In the genomic region with DNA sequence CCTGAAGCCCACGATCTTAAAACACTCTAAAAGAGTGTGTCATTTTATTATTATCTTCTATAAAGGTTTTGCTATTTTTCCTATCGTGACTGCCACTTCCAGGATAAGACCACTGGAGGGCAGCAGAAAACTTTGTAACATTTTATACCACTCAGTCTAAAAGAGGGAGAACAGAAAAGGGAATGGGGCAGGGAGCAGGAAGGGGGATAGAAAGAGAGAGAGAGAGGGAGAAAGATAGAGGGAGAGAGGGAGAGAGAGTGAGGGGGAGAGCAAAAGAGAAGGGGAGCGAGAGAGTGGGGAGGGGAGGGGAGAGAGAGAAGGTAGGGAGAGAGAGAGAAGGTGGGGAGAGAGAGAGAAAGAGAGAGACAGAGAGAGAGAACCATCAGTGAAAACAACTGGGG, we compare ENCODE assay signal across 1 cellular context.
A peak's percentile ranks its signal among the peaks of the same experiment; 100 is the strongest.
TF ChIP-seq lines count a peak whose summit lies in the region.

No MANE protein-coding gene starts in this region.

TF ChIP-seq in K562, 482 proteins besides CTCF, POLR2A, EP300 and RAD21:
- peak; percentile 65; the same call in 1 of the 2 replicates for TF ChIP-seq DEAF1 (CRISPR knock-in tag; IDR thresholded peaks at IDR 0.05)
- TF ChIP-seq ELF4 (CRISPR knock-in tag; IDR thresholded peaks at IDR 0.05): peak; percentile 37; the same call in 1 of the 2 replicates
- no peak for TF ChIP-seq SRF (CRISPR knock-in tag; IDR thresholded peaks at IDR 0.05)
- TF ChIP-seq, protein P1, sequence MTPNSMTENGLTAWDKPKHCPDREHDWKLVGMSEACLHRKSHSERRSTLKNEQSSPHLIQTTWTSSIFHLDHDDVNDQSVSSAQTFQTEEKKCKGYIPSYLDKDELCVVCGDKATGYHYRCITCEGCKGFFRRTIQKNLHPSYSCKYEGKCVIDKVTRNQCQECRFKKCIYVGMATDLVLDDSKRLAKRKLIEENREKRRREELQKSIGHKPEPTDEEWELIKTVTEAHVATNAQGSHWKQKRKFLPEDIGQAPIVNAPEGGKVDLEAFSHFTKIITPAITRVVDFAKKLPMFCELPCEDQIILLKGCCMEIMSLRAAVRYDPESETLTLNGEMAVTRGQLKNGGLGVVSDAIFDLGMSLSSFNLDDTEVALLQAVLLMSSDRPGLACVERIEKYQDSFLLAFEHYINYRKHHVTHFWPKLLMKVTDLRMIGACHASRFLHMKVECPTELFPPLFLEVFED (CRISPR knock-in tag; conservative IDR thresholded peaks at IDR 0.05): 0 out of 2 replicates have a peak, but pooled peaks have one; percentile 31
- no peak for TF ChIP-seq RBM39 (optimal IDR thresholded peaks at IDR 0.05; ENCODE audit: low read depth, low read length)
- peak; percentile 86 for TF ChIP-seq ZNF512 (tag; IDR thresholded peaks at IDR 0.05)
- TF ChIP-seq ARNT (IDR thresholded peaks at IDR 0.05): 0 out of 4 replicates have a peak, but pooled peaks of 1 of the 2 experiments have one; percentile 35
- 0 out of 2 replicates have a peak, but pooled peaks have one; percentile 53 for TF ChIP-seq HBP1 (CRISPR knock-in tag; IDR thresholded peaks at IDR 0.05)
- TF ChIP-seq SMC3 (conservative IDR thresholded peaks at IDR 0.05; ENCODE audit: insufficient read depth, low read depth, low read length): 0 out of 2 replicates have a peak, but pooled peaks have one; percentile 11
